In genomic region chr3:65170357-65171090, GRCh38 we compare ENCODE assay signal across 1 cellular context.
TF ChIP-seq lines count a peak whose summit lies in the region.

No MANE protein-coding gene starts in this region.

TF ChIP-seq in SK-N-SH, 30 proteins besides CTCF, POLR2A, EP300 and RAD21 (continued from another document):
- TF ChIP-seq REST (IDR thresholded peaks at IDR 0.05; ENCODE audit: low read depth, low read length) (no peak), SIN3A (IDR thresholded peaks at IDR 0.05; ENCODE audit: borderline replicate concordance, low read depth, low read length) (no peak), USF1 (IDR thresholded peaks at IDR 0.05; ENCODE audit: borderline replicate concordance, low read depth) (no peak)
